8 cellular contexts compared by ENCODE assay signal in the genomic region with DNA sequence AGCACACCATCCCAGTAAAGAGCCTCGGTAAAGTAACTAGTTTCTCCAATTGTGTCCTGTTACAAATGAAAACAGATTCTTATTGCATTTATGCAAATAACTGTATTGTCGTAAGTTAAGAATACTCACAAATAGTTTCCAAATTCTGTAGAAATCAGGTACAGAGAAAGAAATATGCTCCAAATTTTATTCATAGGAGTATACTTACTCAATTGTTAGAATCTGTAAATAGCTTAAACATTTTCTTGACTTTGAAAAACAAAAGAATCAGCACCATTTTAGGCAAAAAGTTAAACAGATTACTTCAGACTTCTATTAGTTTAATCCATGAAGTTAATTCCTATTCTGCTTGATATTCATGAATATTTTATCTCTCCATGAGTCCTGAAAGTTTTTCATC. TPM values are rescaled to one million over a fixed set of nuclear protein-coding genes. Genes with fewer than 3 reads are reported as not detected.
"Had no signal": no experiment of that assay in that cellular context is flagged by ENCODE, and none has a peak within 500 bp of the region (broad histone marks: within the 10 kb centered on the region; RNA-seq: fewer than 3 reads in every experiment).

No MANE protein-coding gene starts in this region.

- H3K36me3 Mint-ChIP-seq: IgD-negative memory B cell had no signal

- DNase-seq: H9, HCEC 1CT, HFFc6, KBM-7 had no signal

- H3K4me3 Mint-ChIP-seq: GM23338, H9, HFFc6, IgD-negative memory B cell had no signal

- H2AFZ ChIP-seq: GM23338 had no signal

- H3K27ac Mint-ChIP-seq: GM23338, H9, HFFc6, IgD-negative memory B cell had no signal

- H3K4me1 Mint-ChIP-seq: GM23338, IgD-negative memory B cell had no signal

- H3K27ac ChIP-seq: HL-60 had no signal

- H3K4me3 ChIP-seq: GM23338 had no signal

- H3K4me2 ChIP-seq: GM23338 had no signal

RNA-seq across cellular contexts. Expression of a gene that starts 10.7 kb away (rescaled TPM):
- total RNA-seq: HFFc6, HT1080 had no signal
- polyA plus RNA-seq: IgD-negative memory B cell had no signal

RNA-seq across cellular contexts. Expression of a gene that starts 10.8 kb away (rescaled TPM):
- polyA plus RNA-seq: IgD-negative memory B cell had no signal
